ENCODE assay signal across 2 cellular contexts in the genomic region with DNA sequence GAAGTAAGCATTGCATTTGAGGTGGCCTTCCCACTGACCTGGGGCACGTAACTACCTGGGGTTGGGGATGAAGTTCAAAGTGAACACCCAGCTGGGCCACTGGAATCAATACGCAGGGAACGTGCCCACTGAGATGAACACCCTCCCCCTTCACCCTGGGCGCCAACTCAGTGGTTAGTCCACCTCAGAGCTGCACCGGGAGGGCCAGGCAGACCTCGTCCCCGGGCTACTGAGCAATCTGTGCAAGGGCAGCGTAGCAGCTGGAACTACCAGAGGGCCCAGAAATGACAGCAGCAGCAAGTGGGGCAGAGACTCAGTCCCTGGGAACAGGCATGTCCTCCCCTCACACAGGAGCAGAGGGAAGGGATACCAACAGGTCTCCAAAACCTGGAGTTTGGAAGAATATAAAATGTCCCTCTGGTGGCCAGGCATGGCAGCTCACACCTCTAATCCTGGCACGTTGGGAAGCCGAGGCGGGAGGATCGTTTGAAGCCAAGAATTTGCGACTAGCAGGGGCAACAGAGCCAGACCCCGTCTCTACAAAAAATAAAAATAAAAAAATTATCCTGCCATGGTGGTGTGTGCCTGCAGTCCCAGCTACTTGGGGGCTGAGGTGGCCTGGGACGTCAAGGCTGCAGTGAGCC.
TF ChIP-seq lines count a peak whose summit lies in the region.

No MANE protein-coding gene starts in this region.

TF ChIP-seq in HCT116, 20 proteins besides CTCF, POLR2A, EP300 and RAD21:
- TF ChIP-seq, protein P1, sequence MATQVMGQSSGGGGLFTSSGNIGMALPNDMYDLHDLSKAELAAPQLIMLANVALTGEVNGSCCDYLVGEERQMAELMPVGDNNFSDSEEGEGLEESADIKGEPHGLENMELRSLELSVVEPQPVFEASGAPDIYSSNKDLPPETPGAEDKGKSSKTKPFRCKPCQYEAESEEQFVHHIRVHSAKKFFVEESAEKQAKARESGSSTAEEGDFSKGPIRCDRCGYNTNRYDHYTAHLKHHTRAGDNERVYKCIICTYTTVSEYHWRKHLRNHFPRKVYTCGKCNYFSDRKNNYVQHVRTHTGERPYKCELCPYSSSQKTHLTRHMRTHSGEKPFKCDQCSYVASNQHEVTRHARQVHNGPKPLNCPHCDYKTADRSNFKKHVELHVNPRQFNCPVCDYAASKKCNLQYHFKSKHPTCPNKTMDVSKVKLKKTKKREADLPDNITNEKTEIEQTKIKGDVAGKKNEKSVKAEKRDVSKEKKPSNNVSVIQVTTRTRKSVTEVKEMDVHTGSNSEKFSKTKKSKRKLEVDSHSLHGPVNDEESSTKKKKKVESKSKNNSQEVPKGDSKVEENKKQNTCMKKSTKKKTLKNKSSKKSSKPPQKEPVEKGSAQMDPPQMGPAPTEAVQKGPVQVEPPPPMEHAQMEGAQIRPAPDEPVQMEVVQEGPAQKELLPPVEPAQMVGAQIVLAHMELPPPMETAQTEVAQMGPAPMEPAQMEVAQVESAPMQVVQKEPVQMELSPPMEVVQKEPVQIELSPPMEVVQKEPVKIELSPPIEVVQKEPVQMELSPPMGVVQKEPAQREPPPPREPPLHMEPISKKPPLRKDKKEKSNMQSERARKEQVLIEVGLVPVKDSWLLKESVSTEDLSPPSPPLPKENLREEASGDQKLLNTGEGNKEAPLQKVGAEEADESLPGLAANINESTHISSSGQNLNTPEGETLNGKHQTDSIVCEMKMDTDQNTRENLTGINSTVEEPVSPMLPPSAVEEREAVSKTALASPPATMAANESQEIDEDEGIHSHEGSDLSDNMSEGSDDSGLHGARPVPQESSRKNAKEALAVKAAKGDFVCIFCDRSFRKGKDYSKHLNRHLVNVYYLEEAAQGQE (IDR thresholded peaks at IDR 0.05; ENCODE audit: low read depth) = no peak
- TF ChIP-seq POLR2AphosphoS5 (IDR thresholded peaks at IDR 0.05; ENCODE audit: low read depth, low read length) (no peak), FOSL1 (IDR thresholded peaks at IDR 0.05; ENCODE audit: low read depth) (no peak), EZH2 (IDR thresholded peaks at IDR 0.05) (no peak), TCF7L2 (IDR thresholded peaks at IDR 0.05; ENCODE audit: borderline replicate concordance, extremely low read depth, insufficient read depth, insufficient read length) (no peak), SRF (IDR thresholded peaks at IDR 0.05; ENCODE audit: low read depth) (no peak), CEBPB (IDR thresholded peaks at IDR 0.05; ENCODE audit: low read depth) (no peak), SP1 (IDR thresholded peaks at IDR 0.05; ENCODE audit: low read depth) (no peak), CBX3 (IDR thresholded peaks at IDR 0.05; ENCODE audit: low read depth) (no peak), YY1 (IDR thresholded peaks at IDR 0.05; ENCODE audit: extremely low read depth, insufficient replicate concordance, low read depth, low read length) (no peak), ELF1 (IDR thresholded peaks at IDR 0.05; ENCODE audit: borderline replicate concordance, low read depth) (no peak)
- TF ChIP-seq, protein P2, sequence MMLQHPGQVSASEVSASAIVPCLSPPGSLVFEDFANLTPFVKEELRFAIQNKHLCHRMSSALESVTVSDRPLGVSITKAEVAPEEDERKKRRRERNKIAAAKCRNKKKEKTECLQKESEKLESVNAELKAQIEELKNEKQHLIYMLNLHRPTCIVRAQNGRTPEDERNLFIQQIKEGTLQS (IDR thresholded peaks at IDR 0.05) = no peak
- TF ChIP-seq, protein P3, sequence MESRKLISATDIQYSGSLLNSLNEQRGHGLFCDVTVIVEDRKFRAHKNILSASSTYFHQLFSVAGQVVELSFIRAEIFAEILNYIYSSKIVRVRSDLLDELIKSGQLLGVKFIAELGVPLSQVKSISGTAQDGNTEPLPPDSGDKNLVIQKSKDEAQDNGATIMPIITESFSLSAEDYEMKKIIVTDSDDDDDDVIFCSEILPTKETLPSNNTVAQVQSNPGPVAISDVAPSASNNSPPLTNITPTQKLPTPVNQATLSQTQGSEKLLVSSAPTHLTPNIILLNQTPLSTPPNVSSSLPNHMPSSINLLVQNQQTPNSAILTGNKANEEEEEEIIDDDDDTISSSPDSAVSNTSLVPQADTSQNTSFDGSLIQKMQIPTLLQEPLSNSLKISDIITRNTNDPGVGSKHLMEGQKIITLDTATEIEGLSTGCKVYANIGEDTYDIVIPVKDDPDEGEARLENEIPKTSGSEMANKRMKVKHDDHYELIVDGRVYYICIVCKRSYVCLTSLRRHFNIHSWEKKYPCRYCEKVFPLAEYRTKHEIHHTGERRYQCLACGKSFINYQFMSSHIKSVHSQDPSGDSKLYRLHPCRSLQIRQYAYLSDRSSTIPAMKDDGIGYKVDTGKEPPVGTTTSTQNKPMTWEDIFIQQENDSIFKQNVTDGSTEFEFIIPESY (IDR thresholded peaks at IDR 0.05; ENCODE audit: extremely low read depth, insufficient replicate concordance, low read length) = no peak
- TF ChIP-seq, protein P4, sequence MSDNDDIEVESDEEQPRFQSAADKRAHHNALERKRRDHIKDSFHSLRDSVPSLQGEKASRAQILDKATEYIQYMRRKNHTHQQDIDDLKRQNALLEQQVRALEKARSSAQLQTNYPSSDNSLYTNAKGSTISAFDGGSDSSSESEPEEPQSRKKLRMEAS (IDR thresholded peaks at IDR 0.05) = no peak
TF ChIP-seq in HCT116: peak in this region for 0.

TF ChIP-seq in K562, 482 proteins besides CTCF, POLR2A, EP300 and RAD21:
- TF ChIP-seq L3MBTL2 (IDR thresholded peaks at IDR 0.05) = peak; percentile 24; the same call in 1 of the 2 replicates
- no peak for TF ChIP-seq ZSCAN29 (IDR thresholded peaks at IDR 0.05)
- TF ChIP-seq, protein P5, sequence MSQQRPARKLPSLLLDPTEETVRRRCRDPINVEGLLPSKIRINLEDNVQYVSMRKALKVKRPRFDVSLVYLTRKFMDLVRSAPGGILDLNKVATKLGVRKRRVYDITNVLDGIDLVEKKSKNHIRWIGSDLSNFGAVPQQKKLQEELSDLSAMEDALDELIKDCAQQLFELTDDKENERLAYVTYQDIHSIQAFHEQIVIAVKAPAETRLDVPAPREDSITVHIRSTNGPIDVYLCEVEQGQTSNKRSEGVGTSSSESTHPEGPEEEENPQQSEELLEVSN (IDR thresholded peaks at IDR 0.05; ENCODE audit: borderline replicate concordance in 1 of 2, extremely low read depth in 1 of 2, insufficient read depth in 1 of 2, insufficient read length in 1 of 2, low read depth in 1 of 2, low read length in 1 of 2, poor library complexity in 1 of 2, severe bottlenecking in 1 of 2) = peak in 1 of 2 experiments; percentile 72
